11 cellular contexts compared by ENCODE assay signal in genomic region chr13:81153478-81153877, GRCh38.
"Had no signal": no experiment of that assay in that cellular context is flagged by ENCODE, and none has a peak within 500 bp of the region (broad histone marks: within the 10 kb centered on the region; RNA-seq: fewer than 3 reads in every experiment).

No MANE protein-coding gene starts in this region.

- ATAC-seq: GM23338, HCT116 had no signal

- H3K4me1 ChIP-seq: HAP-1 had no signal

- H3K27ac ChIP-seq: GM23248 had no signal

- H3K9ac ChIP-seq: GM23248 had no signal

- H3K4me3 ChIP-seq: GM23248, GM23338, HAP-1 had no signal

- H2AFZ ChIP-seq: GM23248, GM23338 had no signal

- H3K4me2 ChIP-seq: GM23338 had no signal

- H3K9me3 ChIP-seq: HAP-1 had no signal

- H3K36me3 ChIP-seq: HAP-1 had no signal

- FAIRE-seq: H1, H54 had no signal

- DNase-seq: GM23248, GOT3, H7, H9, HCEC 1CT, HFFc6 had no signal
